ENCODE assay signal across 22 cellular contexts in the genomic region with DNA sequence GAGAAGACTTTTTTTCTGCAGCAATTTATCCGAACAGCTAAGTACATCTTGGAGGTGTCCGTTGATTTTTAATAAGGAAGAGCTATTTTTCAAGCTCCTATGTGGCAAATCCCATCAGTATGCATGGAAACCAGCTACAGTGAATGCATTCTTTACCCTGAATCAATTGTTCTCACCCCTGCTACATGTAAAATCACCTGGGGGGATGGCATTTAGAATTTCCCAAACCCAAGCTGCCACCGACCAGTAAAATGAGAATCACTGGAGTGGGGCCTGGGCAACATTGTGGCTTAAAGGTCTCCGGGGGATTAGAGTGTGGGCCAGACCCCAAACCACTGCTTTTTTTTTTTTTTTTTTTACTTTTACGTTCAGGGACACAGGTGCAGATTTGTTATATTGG. TPM values are rescaled to one million over a fixed set of nuclear protein-coding genes. Genes with fewer than 3 reads are reported as not detected.
DNase-seq lines count a peak whose midpoint lies in the region; TF ChIP-seq lines count a peak whose summit lies in the region.
"Had no signal": no experiment of that assay in that cellular context is flagged by ENCODE, and none has a peak within 500 bp of the region (broad histone marks: within the 10 kb centered on the region; RNA-seq: fewer than 3 reads in every experiment).

No MANE protein-coding gene starts in this region.

- H3K79me1 ChIP-seq in mesenchymal stem cell (replicated peaks; ENCODE audit: low read length, poor library complexity, severe bottlenecking), result peaks cover 5% of the 10 kb centered on the region

- no peak for DNase-seq in HFFc6
- DNase-seq in endodermal cell, result no peak
- no peak for DNase-seq in mesenchymal stem cell
- no peak for DNase-seq in type B pancreatic cell (ENCODE audit: extremely low spot score, unreplicated experiment)
- DNase-seq in globus pallidus (ENCODE audit: low spot score), result no peak
- no peak for DNase-seq in activated CD4-positive, alpha-beta memory T cell treated with anti-CD3 and anti-CD28 coated beads, Interleukin-2, amount 10 ng/mL, durations not matched to agents 7 days and 5 days
- no peak for DNase-seq in iPS-NIHi7 (ENCODE audit: extremely low spot score)
- DNase-seq: activated CD4-positive, alpha-beta T cell treated with anti-CD3 and anti-CD28 coated beads for 48 hours; activated naive CD4-positive, alpha-beta T cell treated with anti-CD3 and anti-CD28 coated beads, Interleukin-2, amount 10 ng/mL, durations not matched to agents 7 days and 5 days; aorta; cerebellar nuclear complex; DMS53; gastrocnemius medialis; GDM1; NCI-H1417 treated with DMSO at 0.1 percent for 48 hours; NCI-H524 treated with DMSO at 0.1 percent for 48 hours; psoas muscle; stimulated activated CD4-positive, alpha-beta T cell treated with anti-CD3 and anti-CD28 coated beads, Interleukin-1b, Interleukin-23, amount 100 ng/mL, for 48 hours; T-helper 17 cell had no signal

- H3K27me3 Mint-ChIP-seq in HFFc6 (ENCODE audit: insufficient read depth), result peaks cover 3% of the 10 kb centered on the region; the same call in 1 of the 2 replicates
- no peaks in the 10 kb centered on the region for H3K27me3 Mint-ChIP-seq in endodermal cell (ENCODE audit: insufficient read depth)
- no peaks in the 10 kb centered on the region for H3K27me3 Mint-ChIP-seq in type B pancreatic cell
- peaks cover 6% of the 10 kb centered on the region for H3K27me3 Mint-ChIP-seq in activated CD4-positive, alpha-beta memory T cell treated with anti-CD3 and anti-CD28 coated beads, Interleukin-2, amount 10 ng/mL, durations not matched to agents 7 days and 5 days

- H3K23ac ChIP-seq in mesenchymal stem cell (ENCODE audit: low read length in 2 of 2), result no peak overlapping the region

- H2BK5ac ChIP-seq in mesenchymal stem cell (ENCODE audit: low read depth, low read length, poor library complexity, severe bottlenecking), result no peak overlapping the region

- no peak overlapping the region for H2AFZ ChIP-seq in mesenchymal stem cell (ENCODE audit: low read depth, low read length)

- peak overlapping the region; percentile 89; the same call in 1 of the 2 replicates for H3K4me3 Mint-ChIP-seq in HFFc6
- peak overlapping the region; percentile 62 for H3K4me3 Mint-ChIP-seq in endodermal cell
- H3K4me3 Mint-ChIP-seq in type B pancreatic cell, result peak overlapping the region; percentile 85
- H3K4me3 Mint-ChIP-seq in activated CD4-positive, alpha-beta memory T cell treated with anti-CD3 and anti-CD28 coated beads, Interleukin-2, amount 10 ng/mL, durations not matched to agents 7 days and 5 days, result no peak overlapping the region
- H3K4me3 Mint-ChIP-seq: activated naive CD4-positive, alpha-beta T cell treated with anti-CD3 and anti-CD28 coated beads, Interleukin-2, amount 10 ng/mL, durations not matched to agents 7 days and 5 days; T-helper 17 cell had no signal

- H3K36me3 Mint-ChIP-seq in HFFc6 (ENCODE audit: low read depth) (peaks cover 49% of the 10 kb centered on the region), endodermal cell (ENCODE audit: low read depth) (peaks cover 49% of the 10 kb centered on the region), type B pancreatic cell (peaks cover 29% of the 10 kb centered on the region)
- H3K36me3 Mint-ChIP-seq in activated CD4-positive, alpha-beta memory T cell treated with anti-CD3 and anti-CD28 coated beads, Interleukin-2, amount 10 ng/mL, durations not matched to agents 7 days and 5 days (ENCODE audit: low read depth), result peaks cover 18% of the 10 kb centered on the region

- H3K9me3 ChIP-seq in endodermal cell (ENCODE audit: control insufficient read depth, low read length) (no peaks in the 10 kb centered on the region), mesenchymal stem cell (ENCODE audit: control insufficient read depth, low read length) (peaks cover 18% of the 10 kb centered on the region)
- H3K9me3 ChIP-seq: gastrocnemius medialis, neutrophil, psoas muscle, suprapubic skin had no signal

- no peak overlapping the region for H3K27ac ChIP-seq in endodermal cell (ENCODE audit: low read depth, low read length)
- H3K27ac ChIP-seq in mesenchymal stem cell (ENCODE audit: low read length, poor library complexity, severe bottlenecking), result no peak overlapping the region
- H3K27ac ChIP-seq: gastrocnemius medialis, neutrophil, psoas muscle, SK-N-MC, suprapubic skin had no signal

- H3K9ac ChIP-seq in endodermal cell (ENCODE audit: extremely low read depth, low read length, poor library complexity, severe bottlenecking), result peak overlapping the region; percentile 48
- peak overlapping the region; percentile 69 for H3K9ac ChIP-seq in mesenchymal stem cell (ENCODE audit: low read length)

- no peak overlapping the region for H4K8ac ChIP-seq in mesenchymal stem cell (ENCODE audit: low read length)

- H3K27me3 ChIP-seq in endodermal cell (ENCODE audit: control insufficient read depth, insufficient read depth, low read length, poor library complexity, severe bottlenecking), result no peaks in the 10 kb centered on the region
- peaks cover 0 to 5% of the 10 kb centered on the region in 2 experiments for H3K27me3 ChIP-seq in mesenchymal stem cell (ENCODE audit: control insufficient read depth in 1 of 2, insufficient read depth in 1 of 2, low read length in 2 of 2)
- H3K27me3 ChIP-seq: gastrocnemius medialis, neutrophil, suprapubic skin had no signal

- POLR2A ChIA-PET in activated CD4-positive, alpha-beta memory T cell treated with anti-CD3 and anti-CD28 coated beads, Interleukin-2, amount 10 ng/mL, durations not matched to agents 7 days and 5 days (lab: Charles Lee), result no interaction called here

- CTCF ChIA-PET in activated CD4-positive, alpha-beta memory T cell treated with anti-CD3 and anti-CD28 coated beads, Interleukin-2, amount 10 ng/mL, durations not matched to agents 7 days and 5 days (lab: Charles Lee), result interaction anchor here (1.7 kb wide), 1 partner anchor 27 kb away, joined by 6 read pairs; no protein-coding TSS in a partner anchor

- H3K4me3 ChIP-seq in endodermal cell (ENCODE audit: low read length), result peak overlapping the region; percentile 78
- peak overlapping the region in 1 of 2 experiments; percentile 74 for H3K4me3 ChIP-seq in mesenchymal stem cell (ENCODE audit: insufficient read depth in 1 of 2, low read depth in 1 of 2, low read length in 2 of 2)
- H3K4me3 ChIP-seq: gastrocnemius medialis, SK-N-MC had no signal

- 70 to 84% methylated on average over 2 to 4 of the region's 5 CpGs for WGBS in endodermal cell (ENCODE audit: insufficient coverage in 1 of 2, insufficient read length in 1 of 2), 2 experiments
- 76% methylated on average over 3 of the region's 5 CpGs for WGBS in mesenchymal stem cell

- H2BK120ac ChIP-seq in mesenchymal stem cell (ENCODE audit: low read depth, low read length), result no peak overlapping the region

- H2BK12ac ChIP-seq in mesenchymal stem cell (ENCODE audit: low read length in 2 of 2), result no peak overlapping the region

- H2AK5ac ChIP-seq in mesenchymal stem cell (ENCODE audit: low read length, severe bottlenecking), result no peak overlapping the region

- TF ChIP-seq CTCF in HFFc6 (IDR thresholded peaks at IDR 0.05) (no peak), endodermal cell (conservative IDR thresholded peaks at IDR 0.05) (no peak), type B pancreatic cell (conservative IDR thresholded peaks at IDR 0.05) (no peak)

- H3K27ac Mint-ChIP-seq in HFFc6 (no peak overlapping the region), endodermal cell (peak overlapping the region; percentile 70), type B pancreatic cell (no peak overlapping the region)
- H3K27ac Mint-ChIP-seq in activated CD4-positive, alpha-beta memory T cell treated with anti-CD3 and anti-CD28 coated beads, Interleukin-2, amount 10 ng/mL, durations not matched to agents 7 days and 5 days, result no peak overlapping the region
- H3K27ac Mint-ChIP-seq: activated naive CD4-positive, alpha-beta T cell treated with anti-CD3 and anti-CD28 coated beads, Interleukin-2, amount 10 ng/mL, durations not matched to agents 7 days and 5 days had no signal

- peaks cover 32% of the 10 kb centered on the region for H3K4me1 Mint-ChIP-seq in HFFc6 (ENCODE audit: low read depth)
- H3K4me1 Mint-ChIP-seq in endodermal cell, result peaks cover 33% of the 10 kb centered on the region
- H3K4me1 Mint-ChIP-seq in type B pancreatic cell (ENCODE audit: unreplicated experiment), result peaks cover 28% of the 10 kb centered on the region
- H3K4me1 Mint-ChIP-seq in activated CD4-positive, alpha-beta memory T cell treated with anti-CD3 and anti-CD28 coated beads, Interleukin-2, amount 10 ng/mL, durations not matched to agents 7 days and 5 days, result peaks cover 23% of the 10 kb centered on the region

- no peak overlapping the region for H4K91ac ChIP-seq in mesenchymal stem cell (ENCODE audit: low read length)

- H3K4me2 ChIP-seq in mesenchymal stem cell (ENCODE audit: low read length, poor library complexity, severe bottlenecking), result no peak overlapping the region

- no peak overlapping the region for H3K4ac ChIP-seq in mesenchymal stem cell (ENCODE audit: low read depth in 1 of 2, low read length in 2 of 2)

- H3K36me3 ChIP-seq in endodermal cell (ENCODE audit: control insufficient read depth, insufficient read depth, low read length) (peaks cover 42% of the 10 kb centered on the region), mesenchymal stem cell (ENCODE audit: control insufficient read depth in 1 of 2, insufficient read depth in 2 of 2, low read depth in 1 of 2, low read length in 2 of 2) (peaks cover 6 to 41% of the 10 kb centered on the region in 2 experiments)

- H3K4me1 ChIP-seq in endodermal cell (ENCODE audit: control insufficient read depth, insufficient read depth, low read length) (peaks cover 3% of the 10 kb centered on the region), mesenchymal stem cell (ENCODE audit: control insufficient read depth, insufficient read depth, low read depth, low read length) (peaks cover 8% of the 10 kb centered on the region)

- H3K9me3 Mint-ChIP-seq in HFFc6 (peaks cover 12% of the 10 kb centered on the region), endodermal cell (peaks cover 12% of the 10 kb centered on the region), type B pancreatic cell (peaks cover 11% of the 10 kb centered on the region)
- peaks cover 32% of the 10 kb centered on the region for H3K9me3 Mint-ChIP-seq in activated CD4-positive, alpha-beta memory T cell treated with anti-CD3 and anti-CD28 coated beads, Interleukin-2, amount 10 ng/mL, durations not matched to agents 7 days and 5 days

- no peak overlapping the region for H3K18ac ChIP-seq in mesenchymal stem cell (ENCODE audit: low read depth in 1 of 2, low read length in 2 of 2)

- no peak overlapping the region for H3K14ac ChIP-seq in mesenchymal stem cell (ENCODE audit: low read length in 2 of 2)

- H2BK15ac ChIP-seq in mesenchymal stem cell (ENCODE audit: low read depth, poor library complexity, severe bottlenecking), result no peak overlapping the region

RNA-seq across cellular contexts. Expression of gene ZNF195, which starts 2.8 kb away (rescaled TPM):
- total RNA-seq in HFFc6 (2021; fragmentation: NEBNext Ultra II Directional; extraction: Animal tissue kit (Norgen Biotek cat#: 25700)), result 10 to 100 TPM; 16.9 to 22.4 (median 18.4) TPM
- total RNA-seq in endodermal cell (10 to 100 TPM; 47.2 to 65.1 TPM), type B pancreatic cell (ENCODE audit: low replicate concordance) (42.5 and 53.4 TPM in 2 replicates)
- 45.8 TPM for polyA plus RNA-seq in endodermal cell (2013, experiment 1 of 2)
- 41.1 TPM for polyA plus RNA-seq in endodermal cell (2013, experiment 2 of 2)
- 11.1 TPM for polyA plus RNA-seq in mesenchymal stem cell (2013, experiment 1 of 2)
- polyA plus RNA-seq in mesenchymal stem cell (2013, experiment 2 of 2), result 11.3 TPM
- 10 to 100 TPM; 30.5 to 33.5 TPM for total RNA-seq in activated CD4-positive, alpha-beta memory T cell treated with anti-CD3 and anti-CD28 coated beads, Interleukin-2, amount 10 ng/mL, durations not matched to agents 7 days and 5 days
